1 cellular context compared by ENCODE assay signal in the genomic region with DNA sequence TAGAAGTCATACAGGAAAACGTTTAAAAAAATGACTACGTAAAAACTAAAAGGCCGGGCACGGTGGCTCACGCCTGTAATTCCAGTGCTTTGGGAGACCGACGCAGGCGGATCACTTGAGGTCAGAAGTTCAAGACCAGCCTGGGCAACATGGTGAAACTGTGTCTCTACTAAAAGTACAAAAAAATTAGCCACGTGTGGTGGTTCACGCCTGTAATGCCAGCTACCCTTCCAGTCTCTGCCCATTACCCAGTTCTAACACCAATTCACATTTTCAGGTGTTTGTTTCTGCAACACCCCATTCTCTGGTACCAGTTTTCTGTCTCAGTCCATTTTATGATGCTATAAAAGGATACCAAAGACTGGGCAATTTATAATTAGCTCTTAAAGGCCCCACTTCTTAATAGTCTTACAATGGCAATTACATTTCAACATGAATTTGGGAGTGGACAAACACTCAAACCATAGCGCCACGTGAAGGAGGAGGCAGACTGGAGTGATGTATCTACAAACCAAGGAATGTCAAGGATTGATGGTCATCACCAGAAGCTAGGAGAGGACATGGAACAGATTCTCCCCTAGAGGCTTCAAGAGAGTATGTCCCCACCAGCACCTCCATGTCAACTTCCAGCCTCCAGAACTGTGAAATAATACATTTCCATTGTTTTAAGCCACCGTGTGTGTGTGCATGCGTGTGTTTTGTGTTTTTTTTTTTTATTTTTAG.
TF ChIP-seq lines count a peak whose summit lies in the region.

No MANE protein-coding gene starts in this region.

TF ChIP-seq in endothelial cell of umbilical vein, 7 proteins besides CTCF, POLR2A, EP300 and RAD21 (continued from another document):
- TF ChIP-seq FOS (IDR thresholded peaks at IDR 0.05; ENCODE audit: borderline replicate concordance, insufficient read depth, low read length) = no peak
